ENCODE assay signal across 16 cellular contexts in the genomic region with DNA sequence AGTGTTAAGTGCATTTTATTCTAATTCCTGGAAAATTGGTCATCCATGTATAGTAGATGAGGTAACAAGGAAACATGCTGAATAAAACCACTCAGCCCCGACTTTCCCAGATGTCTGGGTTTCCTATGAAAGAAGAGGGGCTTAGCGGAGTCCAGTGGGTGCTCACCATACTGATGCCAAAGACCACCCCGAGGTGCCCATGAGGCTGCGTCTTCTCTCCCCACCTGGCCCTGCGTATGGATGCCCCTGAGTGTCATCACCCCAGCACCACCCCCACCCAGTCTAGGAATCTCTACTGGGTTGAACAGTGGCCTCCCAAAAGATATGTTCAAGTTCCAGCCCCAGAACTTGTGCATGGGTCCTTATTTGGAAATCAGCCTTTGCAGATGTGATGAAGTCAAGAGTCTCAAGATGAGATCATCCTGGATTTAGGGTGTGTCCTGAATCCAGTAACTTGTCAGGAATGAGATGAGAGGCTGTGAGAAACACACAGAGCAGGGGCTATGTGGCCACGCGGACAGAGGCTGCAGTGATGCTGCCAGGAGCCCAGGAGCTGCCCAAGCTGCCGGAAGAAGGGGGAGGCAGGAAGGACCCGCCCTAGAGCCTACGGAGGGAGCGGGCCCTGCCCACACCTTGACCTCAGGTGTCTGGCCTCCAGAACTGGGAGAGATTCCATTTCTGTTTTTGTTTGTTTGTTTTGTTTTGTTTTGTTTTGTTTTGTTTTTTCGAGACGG.
A peak's percentile ranks its signal among the peaks of the same experiment; 100 is the strongest.
DNase-seq lines count a peak whose midpoint lies in the region; ATAC-seq, FAIRE-seq and TF ChIP-seq lines count a peak whose summit lies in the region.
"Had no signal": no experiment of that assay in that cellular context is flagged by ENCODE, and none has a peak within 500 bp of the region (broad histone marks: within the 10 kb centered on the region; RNA-seq: fewer than 3 reads in every experiment).

No MANE protein-coding gene starts in this region.

- no peak overlapping the region for H3K4me3 Mint-ChIP-seq in T-cell
- H3K4me3 Mint-ChIP-seq: IgD-negative memory B cell had no signal

- no peak for FAIRE-seq in urothelium cell line (lab: Jason Lieb, UNC)
- FAIRE-seq: endothelial cell of umbilical vein had no signal

- ATAC-seq in foreskin keratinocyte (peak; percentile 86), T-cell (replicated peaks in 1 of 4) (no peak), GM21529 (IDR thresholded peaks at IDR 0.05; ENCODE audit: unreplicated experiment) (no peak)

- no peaks in the 10 kb centered on the region for H3K9me3 Mint-ChIP-seq in T-cell
- H3K9me3 Mint-ChIP-seq: IgD-negative memory B cell had no signal

- CTCF ChIA-PET in T-cell (lab: Charles Lee) = no interaction called here

- POLR2A ChIA-PET in T-cell (lab: Charles Lee) = no interaction called here

- peaks cover 0 to 2% of the 10 kb centered on the region in 2 donors for H3K27me3 Mint-ChIP-seq in T-cell
- H3K27me3 Mint-ChIP-seq: IgD-negative memory B cell had no signal

- DNase-seq in H4 (ENCODE audit: low spot score) (peak; percentile 54), SW 1271 (lab: John Stamatoyannopoulos, UW) (peak; percentile 42 to 43), foreskin keratinocyte (peak; percentile 58 to 89), urothelium cell line (ENCODE audit: low spot score) (peak; percentile 67), T-cell (no peak), LoVo (ENCODE audit: low spot score) (no peak)
- DNase-seq: activated naive CD4-positive, alpha-beta T cell treated with Interleukin-2 at 50 U/mL for 16 hours; central memory CD4-positive, alpha-beta T cell; NCI-H524; SHP77; stomach had no signal

- H3K36me3 Mint-ChIP-seq in T-cell = no peaks in the 10 kb centered on the region

- H3K27ac Mint-ChIP-seq in T-cell = no peak overlapping the region
- H3K27ac Mint-ChIP-seq: IgD-negative memory B cell had no signal

- H3K27ac ChIP-seq in foreskin keratinocyte = no peak overlapping the region
- H3K27ac ChIP-seq: neutrophil, skin epidermis, stomach had no signal

- H3K4me1 ChIP-seq in foreskin keratinocyte = no peaks in the 10 kb centered on the region
- H3K4me1 ChIP-seq: stomach had no signal

- no peaks in the 10 kb centered on the region for H3K4me1 Mint-ChIP-seq in T-cell

- peaks cover 13% of the 10 kb centered on the region for H3K27me3 ChIP-seq in foreskin keratinocyte

- TF ChIP-seq CTCF in foreskin keratinocyte (conservative IDR thresholded peaks at IDR 0.05) = no peak

Comparison
In these comparisons a context has a peak if more than half of its experiments do, and no peak if none do; other contexts are left out.
1. DNase-seq: peak in H4 (single experiment), SW 1271 (2 of 2), foreskin keratinocyte (2 of 2) and urothelium cell line (single experiment); none in T-cell (0 of 34) and LoVo (single experiment).